Comparison of ENCODE assay signal across 29 cellular contexts in the genomic region with DNA sequence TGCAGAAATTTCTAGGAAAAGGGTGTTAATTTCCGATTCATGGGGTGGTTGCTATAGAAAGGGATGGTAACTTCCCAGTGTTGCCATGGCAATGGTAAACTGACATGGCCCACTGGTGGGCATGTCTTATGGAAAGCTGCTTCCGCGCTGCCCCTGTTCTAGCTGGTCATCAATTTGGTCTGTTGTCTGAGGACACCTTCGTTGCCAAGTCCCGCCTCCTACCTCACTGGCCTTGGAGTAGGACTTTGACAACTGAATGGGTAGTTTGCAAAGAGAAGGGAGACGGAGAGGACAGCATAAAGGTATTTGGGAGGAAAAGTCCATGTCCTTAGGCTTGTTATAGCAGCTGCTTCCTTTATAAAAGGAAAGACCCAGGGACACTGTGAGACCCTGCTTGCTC.
"Had no signal": no experiment of that assay in that cellular context is flagged by ENCODE, and none has a peak within 500 bp of the region (broad histone marks: within the 10 kb centered on the region; RNA-seq: fewer than 3 reads in every experiment).

No MANE protein-coding gene starts in this region.

- H3K27ac ChIP-seq: lower lobe of right lung, neural progenitor cell, neutrophil, parathyroid adenoma, psoas muscle, right lobe of liver, stomach, testis, transverse colon, upper lobe of right lung, uterus had no signal

- H3K9ac ChIP-seq: neural progenitor cell, parathyroid adenoma had no signal

- ATAC-seq: heart left ventricle; left lobe of liver; lower lobe of right lung; natural killer cell; psoas muscle; right lobe of liver; stimulated activated naive B cell treated with anti-CD40 and anti-IgM and Interleukin-4, amounts not matched to agents 10 μg/mL and 1 μg/mL and 100 μg/mL, for 72 hours; stimulated activated naive CD8-positive, alpha-beta T cell treated with anti-CD3 and anti-CD28 coated beads, Interleukin-15, Interleukin-2, amounts not matched to agents 100 U/mL and 50 U/mL, for 24 hours; upper lobe of right lung had no signal

- H3K4me2 ChIP-seq: neural progenitor cell, smooth muscle cell had no signal

- H3K9me3 Mint-ChIP-seq: natural killer cell, nephron progenitor cell had no signal

- H3K27ac Mint-ChIP-seq: immature natural killer cell; mesothelial cell of epicardium; naive B cell; natural killer cell; nephron progenitor cell; neural progenitor cell; stimulated activated naive B cell treated with anti-CD40 and anti-IgM and Interleukin-4, amounts not matched to agents 10 μg/mL and 1 μg/mL and 100 μg/mL, for 72 hours had no signal

- H2AFZ ChIP-seq: neural progenitor cell, parathyroid adenoma had no signal

- H3K27me3 ChIP-seq: heart left ventricle, neural progenitor cell, neutrophil, right lobe of liver, stomach, testis, thyroid gland, transverse colon, upper lobe of right lung, uterus had no signal

- H3K4me1 Mint-ChIP-seq: immature natural killer cell; mesothelial cell of epicardium; naive B cell; natural killer cell; stimulated activated naive B cell treated with anti-CD40 and anti-IgM and Interleukin-4, amounts not matched to agents 10 μg/mL and 1 μg/mL and 100 μg/mL, for 72 hours had no signal

- H3K27me3 Mint-ChIP-seq: naive B cell; stimulated activated naive B cell treated with anti-CD40 and anti-IgM and Interleukin-4, amounts not matched to agents 10 μg/mL and 1 μg/mL and 100 μg/mL, for 72 hours had no signal

- DNase-seq: heart left ventricle; hypothalamus; immature natural killer cell; lower lobe of right lung; mesendoderm; naive B cell; natural killer cell; nephron progenitor cell; occipital lobe; psoas muscle; stimulated activated CD4-positive, alpha-beta T cell treated with anti-CD3 and anti-CD28 coated beads, Interleukin-12 subunit alpha, Interleukin-12 subunit beta, amount 100 ng/mL, for 4 hours; stimulated activated CD4-positive, alpha-beta T cell treated with anti-CD3 and anti-CD28 coated beads, Interleukin-15, amount 100 ng/mL, for 24 hours; stimulated activated CD4-positive, alpha-beta T cell treated with anti-CD3 and anti-CD28 coated beads, Interleukin-2, amount 100 ng/mL, for 24 hours; stimulated activated CD4-positive, alpha-beta T cell treated with anti-CD3 and anti-CD28 coated beads, Interleukin-4, amount 100 ng/mL, for 1 hour; stimulated activated naive B cell treated with anti-CD40 and anti-IgM and Interleukin-4, amounts not matched to agents 10 μg/mL and 1 μg/mL and 100 μg/mL, for 72 hours; stimulated activated naive CD8-positive, alpha-beta T cell treated with anti-CD3 and anti-CD28 coated beads, Interleukin-15, Interleukin-2, amounts not matched to agents 100 U/mL and 50 U/mL, for 24 hours; stomach; testis; thyroid gland; transverse colon; upper lobe of right lung; uterus had no signal

- H3K36me3 ChIP-seq: heart left ventricle, lower lobe of right lung, neural progenitor cell, neutrophil, right lobe of liver, stomach, thyroid gland, transverse colon, upper lobe of right lung, uterus had no signal

- H3K4me3 Mint-ChIP-seq: immature natural killer cell; mesothelial cell of epicardium; naive B cell; natural killer cell; nephron progenitor cell; neural progenitor cell; stimulated activated naive B cell treated with anti-CD40 and anti-IgM and Interleukin-4, amounts not matched to agents 10 μg/mL and 1 μg/mL and 100 μg/mL, for 72 hours had no signal

- H3K79me2 ChIP-seq: parathyroid adenoma had no signal

- H3K4me3 ChIP-seq: heart left ventricle, lower lobe of right lung, neural progenitor cell, psoas muscle, right lobe of liver, smooth muscle cell, stomach, testis, thyroid gland, transverse colon, upper lobe of right lung, uterus had no signal

- H3K4me1 ChIP-seq: lower lobe of right lung, neural progenitor cell, parathyroid adenoma, psoas muscle, right lobe of liver, stomach, testis, transverse colon, upper lobe of right lung, uterus had no signal

- H3K9me3 ChIP-seq: heart left ventricle, lower lobe of right lung, neutrophil, psoas muscle, right lobe of liver, stomach, testis, thyroid gland, transverse colon, upper lobe of right lung, uterus had no signal

- H3K36me3 Mint-ChIP-seq: immature natural killer cell; mesothelial cell of epicardium; naive B cell; natural killer cell; neural progenitor cell; stimulated activated naive B cell treated with anti-CD40 and anti-IgM and Interleukin-4, amounts not matched to agents 10 μg/mL and 1 μg/mL and 100 μg/mL, for 72 hours had no signal
